ENCODE assay signal across 26 cellular contexts in the genomic region with DNA sequence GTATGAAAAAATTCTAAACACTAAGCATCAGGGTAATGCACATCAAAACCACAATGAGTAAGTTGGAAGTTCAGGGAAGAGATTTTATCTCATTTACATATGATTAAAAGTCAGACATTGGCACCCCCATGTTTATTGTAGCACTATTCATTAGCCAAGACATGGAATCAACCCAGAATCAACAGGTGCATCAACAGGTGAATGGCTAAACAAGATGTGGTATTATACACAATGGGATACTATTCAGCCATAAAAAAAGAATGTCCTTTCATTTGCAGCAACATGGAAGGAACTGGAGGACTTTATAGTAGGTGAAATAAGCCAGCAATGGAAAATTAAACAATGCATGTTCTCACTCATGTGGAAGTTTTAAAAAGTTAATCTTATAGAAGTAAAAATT.
"Had no signal": no experiment of that assay in that cellular context is flagged by ENCODE, and none has a peak within 500 bp of the region (broad histone marks: within the 10 kb centered on the region; RNA-seq: fewer than 3 reads in every experiment).

No MANE protein-coding gene starts in this region.

- H3K4me3 ChIP-seq: neural progenitor cell, ovary, psoas muscle, right lobe of liver, sigmoid colon, suprapubic skin, testis, tibial artery, transverse colon, upper lobe of right lung, uterus had no signal

- H3K36me3 ChIP-seq: ovary had no signal

- H3K27ac ChIP-seq: neural progenitor cell, ovary, parathyroid adenoma, psoas muscle, right lobe of liver, sigmoid colon, suprapubic skin, testis, tibial artery, transverse colon, upper lobe of right lung, uterus had no signal

- FAIRE-seq: small intestine had no signal

- H3K4me1 ChIP-seq: neural progenitor cell, parathyroid adenoma, psoas muscle, right lobe of liver, sigmoid colon, suprapubic skin, testis, tibial artery, transverse colon, upper lobe of right lung, uterus had no signal

- H3K9me3 ChIP-seq: ovary, psoas muscle, right lobe of liver, sigmoid colon, suprapubic skin, testis, tibial artery, transverse colon, upper lobe of right lung, uterus had no signal

- DNase-seq: natural killer cell; occipital lobe; ovary; posterior cingulate gyrus; psoas muscle; right cardiac atrium; right lobe of liver; sigmoid colon; small intestine; stimulated activated CD4-positive, alpha-beta T cell treated with anti-CD3 and anti-CD28 coated beads, Interleukin-15, amount 100 ng/mL, for 24 hours; stimulated activated CD4-positive, alpha-beta T cell treated with anti-CD3 and anti-CD28 coated beads, Interleukin-2, amount 100 ng/mL, for 24 hours; stimulated activated CD4-positive, alpha-beta T cell treated with anti-CD3 and anti-CD28 coated beads, Interleukin-2, amount 100 ng/mL, for 48 hours; stimulated activated CD4-positive, alpha-beta T cell treated with anti-CD3 and anti-CD28 coated beads, Interleukin-4, amount 100 ng/mL, for 24 hours; stimulated activated CD8-positive, alpha-beta memory T cell treated with anti-CD3 and anti-CD28 coated beads, Interleukin-4, amount 100 ng/mL, for 48 hours; stimulated activated naive CD4-positive, alpha-beta T cell; stimulated activated naive CD8-positive, alpha-beta T cell treated with anti-CD3 and anti-CD28 coated beads, Interleukin-15, amount 100 ng/mL, for 72 hours; stimulated activated naive CD8-positive, alpha-beta T cell treated with anti-CD3 and anti-CD28 coated beads, Interleukin-15, Interleukin-2, amounts not matched to agents 100 U/mL and 50 U/mL, for 24 hours; substantia nigra; testis; tibial artery; transverse colon; upper lobe of right lung; uterus had no signal
